ENCODE assay signal across 1 cellular context in genomic region chr11:63985812-63986155, GRCh38.
TF ChIP-seq lines count a peak whose summit lies in the region.

No MANE protein-coding gene starts in this region.

TF ChIP-seq in K562, 482 proteins besides CTCF, POLR2A, EP300 and RAD21 (continued from another document and continues in another):
- 0 out of 2 replicates have a peak, but pooled peaks have one; percentile 21 for TF ChIP-seq ZNF395 (CRISPR knock-in tag; IDR thresholded peaks at IDR 0.05)
- no peak for TF ChIP-seq PREB (CRISPR knock-in tag; IDR thresholded peaks at IDR 0.05)
- no peak for TF ChIP-seq CC2D1A (IDR thresholded peaks at IDR 0.05)
- no peak for TF ChIP-seq ZFP30 (CRISPR knock-in tag; IDR thresholded peaks at IDR 0.05; ENCODE audit: borderline replicate concordance)
- TF ChIP-seq CTBP1 (IDR thresholded peaks at IDR 0.05; ENCODE audit: borderline replicate concordance), result no peak
- TF ChIP-seq ZNF584 (CRISPR knock-in tag; IDR thresholded peaks at IDR 0.05; ENCODE audit: low read depth), result no peak
- TF ChIP-seq TEAD1 (CRISPR knock-in tag; IDR thresholded peaks at IDR 0.05), result no peak
- no peak for TF ChIP-seq TBL1XR1 (IDR thresholded peaks at IDR 0.05; ENCODE audit: low read length in 2 of 2)
- TF ChIP-seq USF1 (CRISPR knock-in tag; IDR thresholded peaks at IDR 0.05), result 0 out of 2 replicates have a peak, but pooled peaks have one; percentile 6
- TF ChIP-seq NFXL1 (CRISPR knock-in tag; IDR thresholded peaks at IDR 0.05), result no peak
- TF ChIP-seq NR2C2 (CRISPR knock-in tag; IDR thresholded peaks at IDR 0.05), result no peak
- TF ChIP-seq NR2C2 (tag; IDR thresholded peaks at IDR 0.05), result no peak
- no peak for TF ChIP-seq SRSF1 (IDR thresholded peaks at IDR 0.05; ENCODE audit: low read depth, low read length)
- TF ChIP-seq GTF3C2 (IDR thresholded peaks at IDR 0.05; ENCODE audit: borderline replicate concordance, extremely low read depth, insufficient read length), result peak; percentile 19
- no peak for TF ChIP-seq KAT2B (IDR thresholded peaks at IDR 0.05; ENCODE audit: low read depth, low read length)
- no peak for TF ChIP-seq ERF (CRISPR knock-in tag; IDR thresholded peaks at IDR 0.05)
- TF ChIP-seq SOX6 (IDR thresholded peaks at IDR 0.05), result no peak
- no peak for TF ChIP-seq U2AF2 (optimal IDR thresholded peaks at IDR 0.05; ENCODE audit: low read depth, low read length)
- 0 out of 4 replicates have a peak, but pooled peaks of 1 of the 2 experiments have one; percentile 5 for TF ChIP-seq NRF1 (conservative IDR thresholded peaks at IDR 0.05 in 1 of 2, IDR thresholded peaks at IDR 0.05 in 1 of 2)
- TF ChIP-seq GATAD2A (IDR thresholded peaks at IDR 0.05), result no peak
- TF ChIP-seq NR2F6 (CRISPR knock-in tag; IDR thresholded peaks at IDR 0.05), result no peak
- TF ChIP-seq ZNF592 (IDR thresholded peaks at IDR 0.05), result peak; percentile 13; the same call in 1 of the 2 replicates
- no peak for TF ChIP-seq KAT7 (CRISPR knock-in tag; IDR thresholded peaks at IDR 0.05; ENCODE audit: borderline replicate concordance)
- no peak for TF ChIP-seq PRPF4 (IDR thresholded peaks at IDR 0.05; ENCODE audit: insufficient read depth, low read depth, low read length, poor library complexity, severe bottlenecking)
- no peak for TF ChIP-seq PBX2 (CRISPR knock-in tag; IDR thresholded peaks at IDR 0.05; ENCODE audit: low read depth)
- no peak for TF ChIP-seq PBX2 (tag; conservative IDR thresholded peaks at IDR 0.05; ENCODE audit: low read depth)
- TF ChIP-seq ZNF764 (CRISPR knock-in tag; IDR thresholded peaks at IDR 0.05; ENCODE audit: low read depth), result no peak
- no peak for TF ChIP-seq ZFP1 (CRISPR knock-in tag; IDR thresholded peaks at IDR 0.05)
- TF ChIP-seq TCF15 (CRISPR knock-in tag; IDR thresholded peaks at IDR 0.05), result no peak
- peak in 1 of 2 experiments; percentile 62 for TF ChIP-seq E2F6 (IDR thresholded peaks at IDR 0.05; ENCODE audit: borderline replicate concordance in 1 of 2, extremely low read depth in 1 of 2, insufficient read depth in 1 of 2, insufficient read length in 1 of 2, low read depth in 1 of 2, low read length in 1 of 2, poor library complexity in 1 of 2, severe bottlenecking in 1 of 2)
- no peak for TF ChIP-seq COPS2 (conservative IDR thresholded peaks at IDR 0.05)
- TF ChIP-seq E2F3 (CRISPR knock-in tag; IDR thresholded peaks at IDR 0.05), result no peak
- TF ChIP-seq SAP30 (IDR thresholded peaks at IDR 0.05; ENCODE audit: borderline replicate concordance, insufficient read depth, low read depth, low read length, poor library complexity, severe bottlenecking), result no peak
- no peak for TF ChIP-seq ZBED1 (IDR thresholded peaks at IDR 0.05)
- no peak for TF ChIP-seq RERE (CRISPR knock-in tag; IDR thresholded peaks at IDR 0.05; ENCODE audit: borderline replicate concordance)
- no peak for TF ChIP-seq RBM25 (IDR thresholded peaks at IDR 0.05; ENCODE audit: low read depth, low read length, severe bottlenecking)
- TF ChIP-seq EWSR1 (IDR thresholded peaks at IDR 0.05; ENCODE audit: borderline replicate concordance, low read depth, partially characterized antibody), result no peak
- TF ChIP-seq ZNF512 (tag; IDR thresholded peaks at IDR 0.05), result no peak
- TF ChIP-seq RBM22 (IDR thresholded peaks at IDR 0.05; ENCODE audit: low read depth, low read length, poor library complexity, severe bottlenecking), result no peak
